In genomic region chr10:114767589-114768393, GRCh38 we compare ENCODE assay signal across 8 cellular contexts. TPM values are rescaled to one million over a fixed set of nuclear protein-coding genes. Genes with fewer than 3 reads are reported as not detected.
DNase-seq lines count a peak whose midpoint lies in the region; ATAC-seq and TF ChIP-seq lines count a peak whose summit lies in the region.

No MANE protein-coding gene starts in this region.

- H3K4me1 ChIP-seq in foreskin keratinocyte, result peaks cover 6% of the 10 kb centered on the region
- peaks cover 6 to 9% of the 10 kb centered on the region in 2 experiments for H3K4me1 ChIP-seq in neutrophil (ENCODE audit: control insufficient read depth in 1 of 2, insufficient read depth in 1 of 2, low read depth in 1 of 2, low read length in 1 of 2)

- no peak overlapping the region for H3K27ac ChIP-seq in foreskin keratinocyte
- H3K27ac ChIP-seq in neutrophil, result no peak overlapping the region

- H3K36me3 ChIP-seq in neutrophil, result no peaks in the 10 kb centered on the region

- H3K36me3 Mint-ChIP-seq in activated CD4-positive, alpha-beta memory T cell treated with anti-CD3 and anti-CD28 coated beads for 36 hours, result no peaks in the 10 kb centered on the region

- intact Hi-C loops in activated CD4-positive, alpha-beta memory T cell treated with anti-CD3 and anti-CD28 coated beads for 36 hours (cut with micrococcal nuclease), result no loop called here

- POLR2A ChIA-PET in activated CD4-positive, alpha-beta memory T cell treated with anti-CD3 and anti-CD28 coated beads for 36 hours (lab: Charles Lee), result interaction anchor here (0.7 to 1.0 kb wide), 2 partner anchors 21 to 54 kb away, joined by 3 to 4 read pairs; partner anchors contain the start of gene FHIP2A

- peaks cover 4% of the 10 kb centered on the region for H3K4me1 Mint-ChIP-seq in activated CD4-positive, alpha-beta memory T cell treated with anti-CD3 and anti-CD28 coated beads for 36 hours (ENCODE audit: low read depth)

- no peaks in the 10 kb centered on the region for H3K9me3 ChIP-seq in neutrophil

- H3K27ac Mint-ChIP-seq in activated CD4-positive, alpha-beta memory T cell treated with anti-CD3 and anti-CD28 coated beads for 36 hours, result no peak overlapping the region

- TF ChIP-seq CTCF in foreskin keratinocyte (conservative IDR thresholded peaks at IDR 0.05) (no peak), neutrophil (IDR thresholded peaks at IDR 0.05) (no peak)

- ATAC-seq in GM21390 (IDR thresholded peaks at IDR 0.05; ENCODE audit: unreplicated experiment) (peak; percentile 52), foreskin keratinocyte (peak; percentile 56), GM19463 (IDR thresholded peaks at IDR 0.05; ENCODE audit: unreplicated experiment) (no peak), GM19397 (IDR thresholded peaks at IDR 0.05; ENCODE audit: unreplicated experiment) (no peak)

- H3K4me3 ChIP-seq in neutrophil (ENCODE audit: low read depth in 1 of 2, low read length in 1 of 2), result peak overlapping the region; percentile 35 to 57

- H3K27me3 Mint-ChIP-seq in activated CD4-positive, alpha-beta memory T cell treated with anti-CD3 and anti-CD28 coated beads for 36 hours, result peaks cover 16% of the 10 kb centered on the region

- H3K27me3 ChIP-seq in foreskin keratinocyte, result peaks cover 19% of the 10 kb centered on the region
- peaks cover 66% of the 10 kb centered on the region for H3K27me3 ChIP-seq in neutrophil

- peak; percentile 62 for DNase-seq in AG08396 (ENCODE audit: low spot score)
- peak; percentile 17 for DNase-seq in activated CD4-positive, alpha-beta memory T cell treated with anti-CD3 and anti-CD28 coated beads for 36 hours
- no peak for DNase-seq in foreskin keratinocyte
- no peak for DNase-seq in NCI-H1105 (lab: John Stamatoyannopoulos, UW)

- no peaks in the 10 kb centered on the region for H3K9me3 Mint-ChIP-seq in activated CD4-positive, alpha-beta memory T cell treated with anti-CD3 and anti-CD28 coated beads for 36 hours

- CTCF ChIA-PET in activated CD4-positive, alpha-beta memory T cell treated with anti-CD3 and anti-CD28 coated beads for 36 hours (lab: Charles Lee), result interaction anchor here (0.9 to 1.0 kb wide), 2 partner anchors 18 to 157 kb away, joined by 3 read pairs; no protein-coding TSS in a partner anchor

- H3K4me3 Mint-ChIP-seq in activated CD4-positive, alpha-beta memory T cell treated with anti-CD3 and anti-CD28 coated beads for 36 hours, result peak overlapping the region; percentile 60

RNA-seq across cellular contexts. Expression of gene FHIP2A, which starts 53.8 kb away (rescaled TPM):
- 10 to 100 TPM; 17.2 to 21.4 TPM for total RNA-seq in activated CD4-positive, alpha-beta memory T cell treated with anti-CD3 and anti-CD28 coated beads for 36 hours
- 12.4 and 14.1 TPM in 2 replicates for total RNA-seq in foreskin keratinocyte
- polyA plus RNA-seq in foreskin keratinocyte, result 3.5 and 4.5 TPM in 2 replicates

Comparison
In these comparisons a context has a peak if more than half of its experiments do, and no peak if none do; other contexts are left out.
1. DNase-seq: peak in AG08396 (single experiment) and activated CD4-positive, alpha-beta memory T cell treated with anti-CD3 and anti-CD28 coated beads for 36 hours (single experiment); none in foreskin keratinocyte (0 of 2) and NCI-H1105 (single experiment).
2. ATAC-seq: peak in GM21390 (single experiment) and foreskin keratinocyte (single experiment); none in GM19463 (single experiment) and GM19397 (single experiment).